ENCODE assay signal across 26 cellular contexts in genomic region chr9:110036286-110036685, GRCh38.
DNase-seq lines count a peak whose midpoint lies in the region; ATAC-seq, FAIRE-seq and TF ChIP-seq lines count a peak whose summit lies in the region.
"Had no signal": no experiment of that assay in that cellular context is flagged by ENCODE, and none has a peak within 500 bp of the region (broad histone marks: within the 10 kb centered on the region; RNA-seq: fewer than 3 reads in every experiment).

No MANE protein-coding gene starts in this region.

- no peak for TF ChIP-seq CTCF in endothelial cell of umbilical vein (IDR thresholded peaks at IDR 0.05; ENCODE audit: extremely low read depth in 1 of 2, insufficient read depth in 1 of 2, low read depth in 1 of 2, low read length in 2 of 2)
- TF ChIP-seq CTCF in mammary epithelial cell (conservative IDR thresholded peaks at IDR 0.05 in 1 of 2, IDR thresholded peaks at IDR 0.05 in 1 of 2; ENCODE audit: extremely low read depth in 1 of 2, insufficient read depth in 1 of 2, low read depth in 1 of 2, low read length in 2 of 2): no peak
- TF ChIP-seq CTCF in lower lobe of right lung (IDR thresholded peaks at IDR 0.05): no peak

- FAIRE-seq in endothelial cell of umbilical vein (lab: Jason Lieb, UNC): no peak
- FAIRE-seq: small intestine had no signal

- no peak overlapping the region for H3K4me2 ChIP-seq in endothelial cell of umbilical vein (ENCODE audit: insufficient read depth, low read length)
- H3K4me2 ChIP-seq in mammary epithelial cell (ENCODE audit: insufficient read depth, low read depth, low read length): no peak overlapping the region

- POLR2A ChIA-PET in endothelial cell of umbilical vein (lab: Charles Lee): no interaction called here

- ATAC-seq in Right ventricle myocardium superior (ENCODE audit: poor library complexity) (peak; percentile 88), right cardiac atrium (peak; percentile 74 to 88), lower lobe of right lung (no peak)
- ATAC-seq: HCT116; pancreas; stimulated activated naive CD8-positive, alpha-beta T cell treated with anti-CD3 and anti-CD28 coated beads, Interleukin-15, Interleukin-2, amounts not matched to agents 100 U/mL and 50 U/mL, for 24 hours had no signal

- BruUV-seq in endothelial cell of umbilical vein (replicated peaks; lab: Mats Ljungman, UMichigan) (no TSS peak), mammary epithelial cell (replicated peaks; lab: Mats Ljungman, UMichigan) (no TSS peak)

- DNase-seq in Right ventricle myocardium superior (no peak), cardiac septum (ENCODE audit: low spot score) (no peak), endothelial cell of umbilical vein (ENCODE audit: low read depth, low spot score) (no peak), right cardiac atrium (no peak), mammary epithelial cell (no peak), lower lobe of right lung (no peak), germinal center (ENCODE audit: low spot score) (no peak)
- DNase-seq: activated B cell treated with CpG ODN at 0.5 μM for 24 hours; activated CD4-positive, alpha-beta T cell treated with anti-CD3 and anti-CD28 coated beads, Interleukin-2, amount 10 ng/mL, durations not matched to agents 7 days and 5 days; activated gamma-delta T cell treated with Interleukin-2 at 50 U/mL for 16 hours; activated naive CD8-positive, alpha-beta T cell treated with anti-CD3 and anti-CD28 coated beads, Interleukin-2, amount 10 ng/mL, durations not matched to agents 7 days and 5 days; activated T-cell treated with anti-CD3 and anti-CD28 coated beads, Interleukin-2, amount 50 U/mL, for 1 hour; AML-193; aorta; CD4-positive, alpha-beta memory T cell; colonic mucosa; effector CD4-positive, alpha-beta T cell; hippocampal formation; NCI-H82; pancreas; RPMI8226; small intestine; stimulated activated naive CD8-positive, alpha-beta T cell treated with anti-CD3 and anti-CD28 coated beads, Interleukin-15, Interleukin-2, amounts not matched to agents 100 U/mL and 50 U/mL, for 24 hours; testis had no signal

- H3K27ac ChIP-seq in endothelial cell of umbilical vein (ENCODE audit: insufficient read depth, low read depth, low read length): no peak overlapping the region
- peak overlapping the region; percentile 57 for H3K27ac ChIP-seq in right cardiac atrium (ENCODE audit: low read length)
- no peak overlapping the region for H3K27ac ChIP-seq in mammary epithelial cell (ENCODE audit: insufficient read depth, low read depth, low read length)
- no peak overlapping the region for H3K27ac ChIP-seq in lower lobe of right lung
- H3K27ac ChIP-seq: colonic mucosa, epithelial cell of prostate, pancreas, testis had no signal

- no peaks in the 10 kb centered on the region for H3K9me1 ChIP-seq in endothelial cell of umbilical vein (replicated peaks; ENCODE audit: control insufficient read depth, extremely low read depth, insufficient read depth, low read length)

- no peaks in the 10 kb centered on the region for H3K27me3 ChIP-seq in endothelial cell of umbilical vein (ENCODE audit: control insufficient read depth in 2 of 2, insufficient read depth in 2 of 2, low read length in 2 of 2)
- H3K27me3 ChIP-seq in right cardiac atrium (ENCODE audit: control insufficient read depth, insufficient read depth): no peaks in the 10 kb centered on the region
- no peaks in the 10 kb centered on the region for H3K27me3 ChIP-seq in mammary epithelial cell (ENCODE audit: insufficient read depth, low read length)
- H3K27me3 ChIP-seq in lower lobe of right lung (ENCODE audit: low read depth): no peaks in the 10 kb centered on the region
- H3K27me3 ChIP-seq: colonic mucosa, pancreas, testis had no signal

- H3K36me3 ChIP-seq in endothelial cell of umbilical vein (ENCODE audit: control insufficient read depth in 2 of 2, extremely low read depth in 1 of 2, insufficient read depth in 2 of 2, low read length in 2 of 2): no peaks in the 10 kb centered on the region
- no peaks in the 10 kb centered on the region for H3K36me3 ChIP-seq in mammary epithelial cell (ENCODE audit: insufficient read depth, low read length)
- H3K36me3 ChIP-seq in lower lobe of right lung: no peaks in the 10 kb centered on the region
- H3K36me3 ChIP-seq: colonic mucosa, pancreas had no signal

- CTCF ChIA-PET in endothelial cell of umbilical vein (lab: Charles Lee): interaction anchor here (0.7 to 1.1 kb wide), 2 partner anchors 9 to 113 kb away, joined by 3 read pairs; no protein-coding TSS in a partner anchor
- CTCF ChIA-PET in mammary epithelial cell (lab: Charles Lee; ENCODE audit: low non-redundant PET): no interaction called here

- H3K4me1 ChIP-seq in endothelial cell of umbilical vein (ENCODE audit: control insufficient read depth, extremely low read depth, insufficient read depth, low read length) (peaks cover 28% of the 10 kb centered on the region), right cardiac atrium (ENCODE audit: control insufficient read depth, insufficient read depth, low read length) (peaks cover 4% of the 10 kb centered on the region), mammary epithelial cell (ENCODE audit: insufficient read depth, low read length) (peaks cover 18% of the 10 kb centered on the region), lower lobe of right lung (peaks cover 13% of the 10 kb centered on the region)
- H3K4me1 ChIP-seq: colonic mucosa, pancreas had no signal

- no peak overlapping the region for H3K9ac ChIP-seq in endothelial cell of umbilical vein (replicated peaks; ENCODE audit: extremely low read depth, insufficient read depth, low read length)
- no peak overlapping the region for H3K9ac ChIP-seq in mammary epithelial cell (ENCODE audit: insufficient read depth, low read length)

- dilution Hi-C loops in endothelial cell of umbilical vein (cut with MboI; ENCODE audit: extremely low pct_ligation_motif_present, low sequenced_read_pairs): no loop called here
- dilution Hi-C loops in mammary epithelial cell (cut with HindIII; ENCODE audit: low sequenced_read_pairs): no loop called here

- H4K20me1 ChIP-seq in endothelial cell of umbilical vein (replicated peaks; ENCODE audit: control insufficient read depth, extremely low read depth, insufficient read depth, low read length): no peaks in the 10 kb centered on the region
- no peaks in the 10 kb centered on the region for H4K20me1 ChIP-seq in mammary epithelial cell (ENCODE audit: insufficient read depth, low read length)

- H3K4me3 ChIP-seq in endothelial cell of umbilical vein (replicated peaks in 1 of 3; ENCODE audit: insufficient read depth in 1 of 3, low read depth in 1 of 3, low read length in 3 of 3) (no peak overlapping the region), right cardiac atrium (ENCODE audit: low read length) (no peak overlapping the region), mammary epithelial cell (replicated peaks in 1 of 3; ENCODE audit: insufficient read depth in 1 of 3, low read depth in 2 of 3, low read length in 3 of 3) (no peak overlapping the region), lower lobe of right lung (no peak overlapping the region)
- H3K4me3 ChIP-seq: colonic mucosa, pancreas, testis had no signal

- H3K79me2 ChIP-seq in endothelial cell of umbilical vein (ENCODE audit: control insufficient read depth, insufficient read depth, low read length) (no peaks in the 10 kb centered on the region), mammary epithelial cell (ENCODE audit: insufficient read depth, low read length) (no peaks in the 10 kb centered on the region)

- H2AFZ ChIP-seq in endothelial cell of umbilical vein (ENCODE audit: low read depth, low read length) (peak overlapping the region; percentile 34), mammary epithelial cell (ENCODE audit: low read depth, low read length) (no peak overlapping the region)

- intact Hi-C loops in Right ventricle myocardium superior (cut with DNase I): no loop called here
- intact Hi-C loops in cardiac septum (cut with DNase I): no loop called here
- intact Hi-C loops in endothelial cell of umbilical vein (cut with micrococcal nuclease): no loop called here
- intact Hi-C loops in right cardiac atrium (cut with DNase I): no loop called here
- intact Hi-C loops in mammary epithelial cell (cut with micrococcal nuclease): no loop called here
- intact Hi-C loops in lower lobe of right lung (cut with DNase I): no loop called here

- whole genome bisulfite sequencing in right cardiac atrium: 54% methylated on average over 2 of the region's 2 CpGs
- 96% methylated on average over 2 of the region's 2 CpGs for WGBS in mammary epithelial cell (ENCODE audit: low coverage, missing lambda C conversion rate)

- in situ Hi-C loops in mammary epithelial cell (cut with MboI; ENCODE audit: low sequenced_read_pairs in 2 of 2): no loop called here

- TF ChIP-seq POLR2A in endothelial cell of umbilical vein (IDR thresholded peaks at IDR 0.05; ENCODE audit: low read depth, low read length): no peak

- H3K9me3 ChIP-seq in endothelial cell of umbilical vein (replicated peaks; ENCODE audit: control insufficient read depth, insufficient read depth, low read length): no peaks in the 10 kb centered on the region
- no peaks in the 10 kb centered on the region for H3K9me3 ChIP-seq in right cardiac atrium (ENCODE audit: control insufficient read depth, low read length)
- H3K9me3 ChIP-seq in mammary epithelial cell (replicated peaks; ENCODE audit: insufficient read depth, low read length): no peaks in the 10 kb centered on the region
- no peaks in the 10 kb centered on the region for H3K9me3 ChIP-seq in lower lobe of right lung
- H3K9me3 ChIP-seq: colonic mucosa, pancreas, testis had no signal

TF ChIP-seq in endothelial cell of umbilical vein, 7 proteins besides CTCF, POLR2A, EP300 and RAD21:
- TF ChIP-seq MAX (IDR thresholded peaks at IDR 0.05; ENCODE audit: insufficient read depth, insufficient read length) (no peak), EZH2 (IDR thresholded peaks at IDR 0.05; ENCODE audit: borderline replicate concordance, low read depth, low read length, severe bottlenecking) (no peak), GATA2 (IDR thresholded peaks at IDR 0.05; ENCODE audit: insufficient read depth, insufficient read length, low read depth, low read length) (no peak), POLR2AphosphoS5 (IDR thresholded peaks at IDR 0.05; ENCODE audit: insufficient read depth, low read depth, low read length) (no peak), FOS (IDR thresholded peaks at IDR 0.05; ENCODE audit: borderline replicate concordance, insufficient read depth, low read length) (no peak), MYC (IDR thresholded peaks at IDR 0.05; ENCODE audit: low read depth, low read length) (no peak), JUN (IDR thresholded peaks at IDR 0.05; ENCODE audit: borderline replicate concordance, insufficient read depth, insufficient read length, low read depth) (no peak)
TF ChIP-seq in endothelial cell of umbilical vein: peak in this region for 0.

Comparison
In these comparisons a context has a peak if more than half of its experiments do, and no peak if none do; other contexts are left out.
1. ATAC-seq: peak in Right ventricle myocardium superior (single experiment) and right cardiac atrium (2 of 2); none in lower lobe of right lung (0 of 2).